In the genomic region with DNA sequence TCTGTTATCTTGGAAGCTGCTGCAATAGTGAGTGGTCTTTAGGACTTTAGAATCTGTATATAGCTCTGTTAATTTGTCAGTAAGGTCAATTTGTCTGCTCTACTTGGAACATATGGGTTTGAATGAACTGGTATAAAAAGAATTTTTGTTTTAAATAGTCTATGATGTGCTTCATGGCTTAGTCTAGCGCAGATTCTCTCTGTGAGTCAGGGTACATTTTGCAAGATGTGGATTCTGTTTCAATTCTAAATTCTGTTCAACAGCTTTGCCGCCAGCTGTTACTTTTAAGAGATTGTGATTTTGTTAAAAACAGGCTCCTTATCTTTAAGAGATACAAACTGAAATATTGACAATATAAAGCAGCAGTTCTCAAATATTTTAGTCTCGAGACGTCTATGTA, we compare ENCODE assay signal across 22 cellular contexts.
"Had no signal": no experiment of that assay in that cellular context is flagged by ENCODE, and none has a peak within 500 bp of the region (broad histone marks: within the 10 kb centered on the region; RNA-seq: fewer than 3 reads in every experiment).

No MANE protein-coding gene starts in this region.

- H3K27ac ChIP-seq: dorsolateral prefrontal cortex, neural progenitor cell, parathyroid adenoma, prostate gland, suprapubic skin, transverse colon, upper lobe of right lung had no signal

- H3K9ac ChIP-seq: neural progenitor cell, parathyroid adenoma had no signal

- H2AFZ ChIP-seq: neural progenitor cell, parathyroid adenoma had no signal

- H3K4me3 ChIP-seq: dorsolateral prefrontal cortex, left lung, mucosa of descending colon, neural progenitor cell, prostate gland, sigmoid colon, skin epidermis, suprapubic skin, transverse colon, upper lobe of right lung, uterus had no signal

- H3K4me1 ChIP-seq: left lung, neural progenitor cell, parathyroid adenoma, prostate gland, suprapubic skin, transverse colon, upper lobe of right lung, uterus had no signal

- H3K36me3 ChIP-seq: left lung, neural progenitor cell, prostate gland, sigmoid colon, suprapubic skin, transverse colon, upper lobe of right lung, uterus had no signal

- DNase-seq: dorsolateral prefrontal cortex; effector CD4-positive, alpha-beta T cell; head of caudate nucleus; left cardiac atrium; left lung; mesenchymal stem cell; mucosa of descending colon; naive B cell; right cardiac atrium; sigmoid colon; stimulated activated CD4-positive, alpha-beta T cell treated with anti-CD3 and anti-CD28 coated beads, Interleukin-15, amount 100 ng/mL, for 24 hours; stimulated activated CD4-positive, alpha-beta T cell treated with anti-CD3 and anti-CD28 coated beads, Interleukin-2, amount 100 ng/mL, for 48 hours; stimulated activated naive B cell treated with anti-CD40 and anti-IgM and Interleukin-4, amounts not matched to agents 10 μg/mL and 1 μg/mL and 100 μg/mL, for 72 hours; transverse colon; upper lobe of right lung; uterus had no signal

- H3K9me3 ChIP-seq: left lung, mucosa of descending colon, prostate gland, sigmoid colon, suprapubic skin, transverse colon, upper lobe of right lung, uterus had no signal

- ATAC-seq: left cardiac atrium; left lung; mucosa of descending colon; natural killer cell treated with Interleukin-12 subunit alpha and Interleukin-12 subunit beta and Interleukin-15 and Interleukin-18, amount 100 ng/mL, for 72 hours; right cardiac atrium; stimulated activated naive B cell treated with anti-CD40 and anti-IgM and Interleukin-4, amounts not matched to agents 10 μg/mL and 1 μg/mL and 100 μg/mL, for 72 hours; upper lobe of right lung had no signal

- H3K4me2 ChIP-seq: neural progenitor cell had no signal

- H3K27me3 ChIP-seq: left lung, neural progenitor cell, sigmoid colon, suprapubic skin, transverse colon, upper lobe of right lung, uterus had no signal

- H3K79me2 ChIP-seq: parathyroid adenoma had no signal
